8 cellular contexts compared by ENCODE assay signal in the genomic region with DNA sequence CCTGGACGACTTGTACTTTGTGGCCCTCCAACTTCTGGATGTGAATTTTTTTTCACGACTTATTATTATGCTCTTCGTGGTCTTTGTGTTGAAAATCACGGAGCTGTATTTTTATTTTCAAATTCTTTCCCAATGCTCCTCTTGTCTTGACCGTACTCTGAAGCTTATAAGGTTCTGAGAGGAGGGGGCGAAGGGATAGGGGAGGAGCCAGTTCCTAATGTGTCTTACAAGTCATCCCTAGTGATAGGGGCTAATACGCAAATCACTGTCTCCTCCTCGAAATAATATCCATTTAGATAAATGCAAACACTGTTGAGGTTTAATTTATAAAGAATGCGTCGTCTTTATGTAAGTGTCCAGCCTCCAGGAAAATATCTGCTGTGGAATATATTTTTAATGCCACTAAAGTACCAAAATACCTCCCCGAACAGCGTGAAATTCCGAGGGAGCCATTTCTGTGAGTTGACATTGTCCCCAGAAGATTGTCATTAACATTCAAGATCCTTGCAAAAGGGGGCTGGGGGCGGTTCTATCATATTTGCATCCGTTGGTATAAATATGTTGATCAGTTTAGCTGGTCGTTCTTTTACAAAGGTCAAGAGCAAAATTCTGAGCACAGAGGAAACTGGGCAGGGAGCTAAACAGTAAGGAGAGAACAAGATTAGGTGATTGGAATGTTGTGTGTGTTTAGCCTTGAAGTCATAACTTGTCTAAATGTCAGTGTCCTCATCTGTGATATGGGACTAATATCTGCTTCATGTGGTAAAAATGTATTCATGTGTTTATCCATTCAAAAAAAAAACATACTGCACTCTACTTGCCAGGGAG. TPM values are rescaled to one million over a fixed set of nuclear protein-coding genes. Genes with fewer than 3 reads are reported as not detected.
DNase-seq lines count a peak whose midpoint lies in the region; ATAC-seq and TF ChIP-seq lines count a peak whose summit lies in the region.

No MANE protein-coding gene starts in this region.

- BruUV-seq in MCF 10A (replicated peaks; lab: Mats Ljungman, UMichigan), result TSS peak; percentile 59

- peak overlapping the region; percentile 83 for H3K27ac ChIP-seq in lower lobe of right lung

- POLR2A ChIA-PET in MCF 10A (lab: Yijun Ruan, JAX), result interaction anchor here (0.6 to 4.0 kb wide), 24 partner anchors 9 to 1290 kb away, joined by 3 to 21 read pairs (median 3); no protein-coding TSS in a partner anchor

- H3K36me3 Mint-ChIP-seq in activated T-cell treated with anti-CD3 and anti-CD28 coated beads, Interleukin-2, amount 50 U/mL, for 72 hours (ENCODE audit: insufficient read depth in 2 of 2), result no peaks in the 10 kb centered on the region
- H3K36me3 Mint-ChIP-seq in activated T-cell treated with anti-CD3 and anti-CD28 coated beads, Interleukin-2, amount 50 U/mL, for 4 hours (ENCODE audit: insufficient read depth), result no peaks in the 10 kb centered on the region
- H3K36me3 Mint-ChIP-seq in MCF 10A (ENCODE audit: insufficient read depth, unreplicated experiment), result peaks cover 4% of the 10 kb centered on the region
- peaks cover under 1% of the 10 kb centered on the region for H3K36me3 Mint-ChIP-seq in type B pancreatic cell

- H3K27ac Mint-ChIP-seq in activated T-cell treated with anti-CD3 and anti-CD28 coated beads, Interleukin-2, amount 50 U/mL, for 72 hours, result no peak overlapping the region
- H3K27ac Mint-ChIP-seq in MCF 10A (ENCODE audit: low read depth, unreplicated experiment) (peak overlapping the region; percentile 93), type B pancreatic cell (peak overlapping the region; percentile 96)

- no peaks in the 10 kb centered on the region for H3K36me3 ChIP-seq in lower lobe of right lung

- H3K27me3 Mint-ChIP-seq in activated T-cell treated with anti-CD3 and anti-CD28 coated beads, Interleukin-2, amount 50 U/mL, for 72 hours (ENCODE audit: low read depth), result peaks cover 42% of the 10 kb centered on the region
- peaks cover 45% of the 10 kb centered on the region for H3K27me3 Mint-ChIP-seq in activated T-cell treated with anti-CD3 and anti-CD28 coated beads, Interleukin-2, amount 50 U/mL, for 4 hours (ENCODE audit: low read depth)
- H3K27me3 Mint-ChIP-seq in MCF 10A (ENCODE audit: insufficient read depth, unreplicated experiment), result no peaks in the 10 kb centered on the region
- peaks cover 6% of the 10 kb centered on the region for H3K27me3 Mint-ChIP-seq in type B pancreatic cell

- peaks cover 6% of the 10 kb centered on the region for H3K4me1 ChIP-seq in lower lobe of right lung

- H3K4me1 Mint-ChIP-seq in activated T-cell treated with anti-CD3 and anti-CD28 coated beads, Interleukin-2, amount 50 U/mL, for 72 hours (ENCODE audit: low read depth), result peaks cover 12% of the 10 kb centered on the region
- H3K4me1 Mint-ChIP-seq in activated T-cell treated with anti-CD3 and anti-CD28 coated beads, Interleukin-2, amount 50 U/mL, for 4 hours (ENCODE audit: low read depth), result peaks cover 15% of the 10 kb centered on the region
- H3K4me1 Mint-ChIP-seq in MCF 10A (ENCODE audit: insufficient read depth, unreplicated experiment) (peaks cover 31% of the 10 kb centered on the region), type B pancreatic cell (ENCODE audit: unreplicated experiment) (peaks cover 11% of the 10 kb centered on the region)

- H3K4me3 ChIP-seq in lower lobe of right lung, result peak overlapping the region; percentile 77

- no peak for DNase-seq in activated T-cell treated with anti-CD3 and anti-CD28 coated beads, Interleukin-2, amount 50 U/mL, for 72 hours
- no peak for DNase-seq in activated T-cell treated with anti-CD3 and anti-CD28 coated beads, Interleukin-2, amount 50 U/mL, for 4 hours
- DNase-seq in MCF 10A (ENCODE audit: unreplicated experiment) (peak; percentile 29), lower lobe of right lung (no peak), type B pancreatic cell (ENCODE audit: extremely low spot score, unreplicated experiment) (no peak), NCI-H2029 (lab: John Stamatoyannopoulos, UW) (no peak), HCEC 1CT (no peak), HuH-7 (ENCODE audit: low spot score) (no peak)

- intact Hi-C loops in MCF 10A (cut with micrococcal nuclease) (loop anchor here (2.0 to 10.0 kb wide), 15 partner anchors 37 to 1900 kb away; no protein-coding TSS in a partner anchor), lower lobe of right lung (cut with DNase I) (no loop called here)

- no peaks in the 10 kb centered on the region for H3K9me3 ChIP-seq in lower lobe of right lung

- ATAC-seq in activated T-cell treated with anti-CD3 and anti-CD28 coated beads, Interleukin-2, amount 50 U/mL, for 72 hours (replicated peaks in 1 of 2), result no peak
- ATAC-seq in activated T-cell treated with anti-CD3 and anti-CD28 coated beads, Interleukin-2, amount 50 U/mL, for 4 hours, result no peak
- ATAC-seq in lower lobe of right lung, result no peak

- peaks cover 0 to 1% of the 10 kb centered on the region in 2 donors for H3K9me3 Mint-ChIP-seq in activated T-cell treated with anti-CD3 and anti-CD28 coated beads, Interleukin-2, amount 50 U/mL, for 72 hours
- no peaks in the 10 kb centered on the region for H3K9me3 Mint-ChIP-seq in activated T-cell treated with anti-CD3 and anti-CD28 coated beads, Interleukin-2, amount 50 U/mL, for 4 hours
- peaks cover 2% of the 10 kb centered on the region for H3K9me3 Mint-ChIP-seq in MCF 10A (ENCODE audit: unreplicated experiment)
- H3K9me3 Mint-ChIP-seq in type B pancreatic cell, result no peaks in the 10 kb centered on the region

- peak overlapping the region; percentile 65 to 77 for H3K4me3 Mint-ChIP-seq in activated T-cell treated with anti-CD3 and anti-CD28 coated beads, Interleukin-2, amount 50 U/mL, for 72 hours
- H3K4me3 Mint-ChIP-seq in activated T-cell treated with anti-CD3 and anti-CD28 coated beads, Interleukin-2, amount 50 U/mL, for 4 hours, result no peak overlapping the region
- H3K4me3 Mint-ChIP-seq in MCF 10A (ENCODE audit: unreplicated experiment) (peak overlapping the region; percentile 93), type B pancreatic cell (peak overlapping the region; percentile 94)

- CTCF ChIA-PET in MCF 10A (lab: Yijun Ruan, JAX), result interaction anchor here (0.6 to 1.6 kb wide), 14 partner anchors 11 to 901 kb away, joined by 3 to 5 read pairs (median 3); no protein-coding TSS in a partner anchor

- H3K27me3 ChIP-seq in lower lobe of right lung (ENCODE audit: low read depth), result peaks cover 17% of the 10 kb centered on the region

- TF ChIP-seq CTCF in MCF 10A (IDR thresholded peaks at IDR 0.05; ENCODE audit: unreplicated experiment) (no peak), lower lobe of right lung (IDR thresholded peaks at IDR 0.05) (no peak), type B pancreatic cell (conservative IDR thresholded peaks at IDR 0.05) (no peak)

RNA-seq across cellular contexts. Expression of gene FAT1, which starts 3.7 kb away (rescaled TPM):
- total RNA-seq in activated T-cell treated with anti-CD3 and anti-CD28 coated beads, Interleukin-2, amount 50 U/mL, for 72 hours, result under 1 TPM; 0.07 to 0.36 TPM
- under 1 TPM; 0.45 to 0.90 (median 0.73) TPM for total RNA-seq in activated T-cell treated with anti-CD3 and anti-CD28 coated beads, Interleukin-2, amount 50 U/mL, for 4 hours
- 132 and 165 TPM in 2 replicates for total RNA-seq in MCF 10A (2022)
- total RNA-seq in lower lobe of right lung, result 106 TPM
- 188 and 197 TPM in 2 replicates for total RNA-seq in type B pancreatic cell (ENCODE audit: low replicate concordance)

Comparison
In these comparisons a context has a peak if more than half of its experiments do, and no peak if none do; other contexts are left out.
1. RNA of gene FAT1, which starts 3.7 kb away (total RNA-seq): 188 to 197 TPM in type B pancreatic cell, 132 to 165 TPM in MCF 10A and 106 TPM in lower lobe of right lung (single experiment); 0.45 to 0.90 TPM in activated T-cell treated with anti-CD3 and anti-CD28 coated beads, Interleukin-2, amount 50 U/mL, for 4 hours and 0.07 to 0.36 TPM in activated T-cell treated with anti-CD3 and anti-CD28 coated beads, Interleukin-2, amount 50 U/mL, for 72 hours; every median in the first group is over 10 times any median in the second.